ENCODE assay signal across 21 cellular contexts in genomic region chr6:17994019-17994418, GRCh38. TPM values are rescaled to one million over a fixed set of nuclear protein-coding genes. Genes with fewer than 3 reads are reported as not detected.
DNase-seq lines count a peak whose midpoint lies in the region; ATAC-seq and TF ChIP-seq lines count a peak whose summit lies in the region.
"Had no signal": no experiment of that assay in that cellular context is flagged by ENCODE, and none has a peak within 500 bp of the region (broad histone marks: within the 10 kb centered on the region; RNA-seq: fewer than 3 reads in every experiment).

No MANE protein-coding gene starts in this region.

- WGBS in SK-N-SH (ENCODE audit: low lambda C conversion rate): 100% methylated on average over 2 of the region's 2 CpGs

- H3K79me2 ChIP-seq in SK-N-SH (ENCODE audit: insufficient read depth): peaks cover 5% of the 10 kb centered on the region; the same call in 1 of the 2 replicates

- H3K4me3 ChIP-seq in SK-N-SH (ENCODE audit: low read depth in 2 of 2, low read length in 1 of 2) (no peak overlapping the region), skeletal muscle satellite cell (ENCODE audit: low read length) (no peak overlapping the region)
- H3K4me3 ChIP-seq: gastroesophageal sphincter, neural progenitor cell, upper lobe of right lung had no signal

- peak overlapping the region; percentile 48 for H3K4me2 ChIP-seq in SK-N-SH
- peak overlapping the region; percentile 38 for H3K4me2 ChIP-seq in skeletal muscle satellite cell (ENCODE audit: low read length)
- H3K4me2 ChIP-seq: neural progenitor cell had no signal

- CTCF ChIA-PET in SK-N-SH (lab: Yijun Ruan, JAX): no interaction called here

- POLR2A ChIA-PET in SK-N-SH (lab: Yijun Ruan, JAX): no interaction called here

- H2AFZ ChIP-seq in SK-N-SH (ENCODE audit: low read depth): peak overlapping the region; percentile 43; the same call in 1 of the 2 replicates
- H2AFZ ChIP-seq: neural progenitor cell had no signal

- ATAC-seq in SK-N-SH treated with all-trans-retinoic acid at 6 μM for 48 hours (no peak), GM18505 (IDR thresholded peaks at IDR 0.05; ENCODE audit: unreplicated experiment) (no peak), GM21390 (IDR thresholded peaks at IDR 0.05; ENCODE audit: unreplicated experiment) (no peak)
- ATAC-seq: gastroesophageal sphincter, T-cell had no signal

- DNase-seq in SK-N-SH (no peak), amniotic epithelial cell (ENCODE audit: low read depth) (peak; percentile 60), fibroblast of peridontal ligament (ENCODE audit: extremely low read depth) (peak; percentile 34), NAMALWA (ENCODE audit: low spot score) (no peak)
- DNase-seq: DMS53, H7, NCI-H2081, NCI-H345, NCI-H774, SHP77, upper lobe of right lung had no signal

- H3K27ac ChIP-seq in SK-N-SH (ENCODE audit: low read depth in 2 of 2, low read length in 1 of 2): peak overlapping the region in 1 of 2 experiments; percentile 82; a peak in 2 of 4 replicates
- H3K27ac ChIP-seq: 22Rv1, gastroesophageal sphincter, neural progenitor cell, upper lobe of right lung had no signal

- no peaks in the 10 kb centered on the region for H4K20me1 ChIP-seq in SK-N-SH (ENCODE audit: insufficient read depth)

- no peaks in the 10 kb centered on the region for H3K9me2 ChIP-seq in SK-N-SH

- peaks cover 0 to 4% of the 10 kb centered on the region in 2 experiments; a peak in 2 of 4 replicates for H3K4me1 ChIP-seq in SK-N-SH (ENCODE audit: control insufficient read depth in 1 of 2, insufficient read depth in 2 of 2, low read depth in 1 of 2, low read length in 1 of 2)
- H3K4me1 ChIP-seq in skeletal muscle satellite cell (ENCODE audit: control insufficient read depth, insufficient read depth, low read length): peaks cover 17% of the 10 kb centered on the region
- H3K4me1 ChIP-seq: neural progenitor cell, upper lobe of right lung had no signal

- H3K9me3 ChIP-seq in SK-N-SH (no peaks in the 10 kb centered on the region), skeletal muscle satellite cell (replicated peaks; ENCODE audit: low read length) (no peaks in the 10 kb centered on the region)
- H3K9me3 ChIP-seq: gastroesophageal sphincter, upper lobe of right lung had no signal

- TF ChIP-seq RAD21 in SK-N-SH (IDR thresholded peaks at IDR 0.05; ENCODE audit: low read length): no peak

- H3K9ac ChIP-seq in SK-N-SH (peak overlapping the region; percentile 35; the same call in 1 of the 2 replicates), skeletal muscle satellite cell (ENCODE audit: low read depth, low read length) (no peak overlapping the region)
- H3K9ac ChIP-seq: neural progenitor cell had no signal

- no peaks in the 10 kb centered on the region for H3K27me3 ChIP-seq in SK-N-SH (ENCODE audit: insufficient read depth)
- H3K27me3 ChIP-seq in skeletal muscle satellite cell (ENCODE audit: control insufficient read depth, insufficient read depth, low read length): no peaks in the 10 kb centered on the region
- H3K27me3 ChIP-seq: gastroesophageal sphincter, upper lobe of right lung had no signal

- no peak for TF ChIP-seq POLR2A in GM18505 (IDR thresholded peaks at IDR 0.05; ENCODE audit: borderline replicate concordance, extremely low read depth, insufficient read depth, insufficient read length)

- H3F3A ChIP-seq in SK-N-SH (replicated peaks; ENCODE audit: insufficient read depth): peaks cover 20% of the 10 kb centered on the region

- TF ChIP-seq EP300 in SK-N-SH (IDR thresholded peaks at IDR 0.05; ENCODE audit: borderline replicate concordance in 1 of 2, low read depth in 1 of 2, low read length in 1 of 2): no peak

- TF ChIP-seq CTCF in SK-N-SH (IDR thresholded peaks at IDR 0.05): no peak

- H3K36me3 ChIP-seq in SK-N-SH (replicated peaks in 1 of 2; ENCODE audit: control insufficient read depth in 1 of 2, insufficient read depth in 2 of 2, low read length in 1 of 2) (no peaks in the 10 kb centered on the region), skeletal muscle satellite cell (ENCODE audit: insufficient read depth, low read length) (no peaks in the 10 kb centered on the region)
- H3K36me3 ChIP-seq: gastroesophageal sphincter, neural progenitor cell, upper lobe of right lung had no signal

TF ChIP-seq in SK-N-SH, 30 proteins besides CTCF, POLR2A, EP300 and RAD21:
- TF ChIP-seq USF1 (IDR thresholded peaks at IDR 0.05; ENCODE audit: borderline replicate concordance, low read depth): peak; percentile 27; the same call in 1 of the 2 replicates
- TF ChIP-seq SMC3 (IDR thresholded peaks at IDR 0.05; ENCODE audit: low read depth, low read length): no peak
- no peak for TF ChIP-seq PBX3 (IDR thresholded peaks at IDR 0.05)
- 0 out of 2 replicates have a peak, but pooled peaks have one; percentile 4 for TF ChIP-seq MAX (IDR thresholded peaks at IDR 0.05; ENCODE audit: low read depth)
- TF ChIP-seq GATA2 (CRISPR knock-in tag; IDR thresholded peaks at IDR 0.05): no peak
- TF ChIP-seq TEAD4 (IDR thresholded peaks at IDR 0.05; ENCODE audit: borderline replicate concordance, insufficient read depth): no peak

TF ChIP-seq in SK-N-SH treated with all-trans-retinoic acid at 6 μM for 48 hours, 23 proteins besides CTCF, POLR2A, EP300 and RAD21:
- TF ChIP-seq CREB5 (CRISPR knock-in tag; IDR thresholded peaks at IDR 0.05; ENCODE audit: low read depth) (no peak), ISL1 (CRISPR knock-in tag; IDR thresholded peaks at IDR 0.05) (no peak), ARNTL (CRISPR knock-in tag; IDR thresholded peaks at IDR 0.05; ENCODE audit: borderline replicate concordance, low read depth) (no peak), CSDC2 (CRISPR knock-in tag; IDR thresholded peaks at IDR 0.05) (no peak), ZNF565 (CRISPR knock-in tag; conservative IDR thresholded peaks at IDR 0.05; ENCODE audit: low read depth) (no peak), TSHZ2 (CRISPR knock-in tag; IDR thresholded peaks at IDR 0.05) (no peak), ZFP30 (CRISPR knock-in tag; IDR thresholded peaks at IDR 0.05) (no peak)
TF ChIP-seq in SK-N-SH treated with all-trans-retinoic acid at 6 μM for 48 hours: peak in this region for 0.

RNA-seq across cellular contexts. Expression of gene KIF13A, which starts 6.6 kb away (rescaled TPM):
- 18.2 and 23.1 TPM in 2 replicates for polyA plus RNA-seq in SK-N-SH (2012; rRNA removed)
- 20.1 and 21.5 TPM in 2 replicates for polyA plus RNA-seq in SK-N-SH (2012; cell fraction: cytosol; rRNA removed)
- 14.1 and 23.0 TPM in 2 replicates for polyA plus RNA-seq in SK-N-SH (2012; cell fraction: nucleus; rRNA removed)
- total RNA-seq in skeletal muscle satellite cell (2012; rRNA removed): 23.6 and 26.6 TPM in 2 replicates
- total RNA-seq: activated CD4-positive, alpha-beta memory T cell treated with anti-CD3 and anti-CD28 coated beads, Interleukin-2, amount 10 ng/mL, durations not matched to agents 7 days and 5 days; activated T-helper 2 cell treated with anti-CD3 and anti-CD28 coated beads, Interferon-gamma antibody, Interleukin-2, Interleukin-4, amounts not matched to agents 10 μg/mL and 5 μg/mL and 100 μg/mL, durations not matched to agents 14 hours and 24 hours and 36 hours had no signal

Comparison
In these comparisons a context has a peak if more than half of its experiments do, and no peak if none do; other contexts are left out.
1. DNase-seq: peak in amniotic epithelial cell (single experiment) and fibroblast of peridontal ligament (single experiment); none in SK-N-SH (single experiment) and NAMALWA (single experiment).